14 cellular contexts compared by ENCODE assay signal in genomic region chr6:44049989-44050871, GRCh38.
DNase-seq lines count a peak whose midpoint lies in the region; ATAC-seq and TF ChIP-seq lines count a peak whose summit lies in the region.
"Had no signal": no experiment of that assay in that cellular context is flagged by ENCODE, and none has a peak within 500 bp of the region (broad histone marks: within the 10 kb centered on the region; RNA-seq: fewer than 3 reads in every experiment).

No MANE protein-coding gene starts in this region.

- TF ChIP-seq CTCF in cardiac muscle cell (IDR thresholded peaks at IDR 0.05; ENCODE audit: low read depth, low read length) = no peak
- no peak for TF ChIP-seq CTCF in esophagus muscularis mucosa (IDR thresholded peaks at IDR 0.05)
- no peak for TF ChIP-seq CTCF in upper lobe of right lung (IDR thresholded peaks at IDR 0.05)

- no peaks in the 10 kb centered on the region for H3K36me3 Mint-ChIP-seq in activated T-cell treated with anti-CD3 and anti-CD28 coated beads, Interleukin-2, amount 50 U/mL, for 24 hours (ENCODE audit: low read depth)
- H3K36me3 Mint-ChIP-seq: stimulated activated naive B cell treated with anti-CD40 and anti-IgM and Interleukin-4, amounts not matched to agents 10 μg/mL and 1 μg/mL and 100 μg/mL, for 72 hours had no signal

- no peaks in the 10 kb centered on the region for H3K9me3 Mint-ChIP-seq in activated T-cell treated with anti-CD3 and anti-CD28 coated beads, Interleukin-2, amount 50 U/mL, for 24 hours
- H3K9me3 Mint-ChIP-seq: activated naive CD8-positive, alpha-beta T cell treated with anti-CD3 and anti-CD28 coated beads, Interleukin-2, amount 50 U/mL, for 24 hours; stimulated activated naive B cell treated with anti-CD40 and anti-IgM and Interleukin-4, amounts not matched to agents 10 μg/mL and 1 μg/mL and 100 μg/mL, for 72 hours had no signal

- H3K27ac Mint-ChIP-seq in activated T-cell treated with anti-CD3 and anti-CD28 coated beads, Interleukin-2, amount 50 U/mL, for 24 hours = no peak overlapping the region
- H3K27ac Mint-ChIP-seq: activated naive CD8-positive, alpha-beta T cell treated with anti-CD3 and anti-CD28 coated beads, Interleukin-2, amount 50 U/mL, for 24 hours; stimulated activated naive B cell treated with anti-CD40 and anti-IgM and Interleukin-4, amounts not matched to agents 10 μg/mL and 1 μg/mL and 100 μg/mL, for 72 hours had no signal

- TF ChIP-seq POLR2A in esophagus muscularis mucosa (IDR thresholded peaks at IDR 0.05; ENCODE audit: low read depth) = no peak

- H3K4me3 ChIP-seq in cardiac muscle cell (no peak overlapping the region), esophagus muscularis mucosa (no peak overlapping the region), upper lobe of right lung (no peak overlapping the region)

- peaks cover 4% of the 10 kb centered on the region for H3K4me1 Mint-ChIP-seq in activated T-cell treated with anti-CD3 and anti-CD28 coated beads, Interleukin-2, amount 50 U/mL, for 24 hours (ENCODE audit: low read depth)

- no peak for TF ChIP-seq EP300 in esophagus muscularis mucosa (IDR thresholded peaks at IDR 0.05)

- H3K4me3 Mint-ChIP-seq in activated T-cell treated with anti-CD3 and anti-CD28 coated beads, Interleukin-2, amount 50 U/mL, for 24 hours = no peak overlapping the region
- H3K4me3 Mint-ChIP-seq: activated naive CD8-positive, alpha-beta T cell treated with anti-CD3 and anti-CD28 coated beads, Interleukin-2, amount 50 U/mL, for 24 hours; stimulated activated naive B cell treated with anti-CD40 and anti-IgM and Interleukin-4, amounts not matched to agents 10 μg/mL and 1 μg/mL and 100 μg/mL, for 72 hours had no signal

- H3K9me3 ChIP-seq in cardiac muscle cell (ENCODE audit: low read depth) = no peaks in the 10 kb centered on the region
- H3K9me3 ChIP-seq in esophagus muscularis mucosa = no peaks in the 10 kb centered on the region
- no peaks in the 10 kb centered on the region for H3K9me3 ChIP-seq in upper lobe of right lung

- H3K27me3 ChIP-seq in cardiac muscle cell = no peaks in the 10 kb centered on the region
- H3K27me3 ChIP-seq in esophagus muscularis mucosa = no peaks in the 10 kb centered on the region
- H3K27me3 ChIP-seq in upper lobe of right lung = no peaks in the 10 kb centered on the region

- H3K27ac ChIP-seq in cardiac muscle cell (peak overlapping the region; percentile 24), esophagus muscularis mucosa (replicated peaks in 1 of 4) (peak overlapping the region; percentile 82 to 86 (median 85)), upper lobe of right lung (no peak overlapping the region)

- 40% methylated on average over 5 of the region's 6 CpGs for WGBS in esophagus muscularis mucosa

- H3K27me3 Mint-ChIP-seq in activated T-cell treated with anti-CD3 and anti-CD28 coated beads, Interleukin-2, amount 50 U/mL, for 24 hours = no peaks in the 10 kb centered on the region

- no peaks in the 10 kb centered on the region for H3K36me3 ChIP-seq in cardiac muscle cell
- H3K36me3 ChIP-seq in esophagus muscularis mucosa = no peaks in the 10 kb centered on the region
- no peaks in the 10 kb centered on the region for H3K36me3 ChIP-seq in upper lobe of right lung

- intact Hi-C loops in left cardiac atrium (cut with DNase I) (no loop called here), esophagus muscularis mucosa (cut with DNase I) (no loop called here), upper lobe of right lung (cut with DNase I) (no loop called here)

- no peak for DNase-seq in cardiac muscle cell (ENCODE audit: low read depth in 1 of 2, low spot score in 1 of 2)
- no peak for DNase-seq in left cardiac atrium
- no peak for DNase-seq in esophagus muscularis mucosa (ENCODE audit: extremely low spot score)
- DNase-seq in myocyte (ENCODE audit: low read depth) = peak; percentile 61
- DNase-seq in Ammon's horn (ENCODE audit: low spot score) = no peak
- no peak for DNase-seq in upper lobe of right lung
- no peak for DNase-seq in activated T-cell treated with anti-CD3 and anti-CD28 coated beads, Interleukin-2, amount 50 U/mL, for 24 hours
- DNase-seq: activated naive CD8-positive, alpha-beta T cell treated with anti-CD3 and anti-CD28 coated beads, Interleukin-2, amount 50 U/mL, for 24 hours; DMS53; Karpas-422; NCI-H2107; stimulated activated CD4-positive, alpha-beta T cell treated with anti-CD3 and anti-CD28 coated beads, Interleukin-1b, Interleukin-23, amount 100 ng/mL, for 48 hours; stimulated activated naive B cell treated with anti-CD40 and anti-IgM and Interleukin-4, amounts not matched to agents 10 μg/mL and 1 μg/mL and 100 μg/mL, for 72 hours had no signal

- H3K4me1 ChIP-seq in cardiac muscle cell (ENCODE audit: low read depth) (peaks cover 25% of the 10 kb centered on the region), esophagus muscularis mucosa (peaks cover 50 to 82% (median 78%) of the 10 kb centered on the region in 4 donors), upper lobe of right lung (peaks cover 9% of the 10 kb centered on the region)

- ATAC-seq in left cardiac atrium (no peak), upper lobe of right lung (no peak), HG02763 (IDR thresholded peaks at IDR 0.05; ENCODE audit: unreplicated experiment) (no peak)
